In the genomic region with DNA sequence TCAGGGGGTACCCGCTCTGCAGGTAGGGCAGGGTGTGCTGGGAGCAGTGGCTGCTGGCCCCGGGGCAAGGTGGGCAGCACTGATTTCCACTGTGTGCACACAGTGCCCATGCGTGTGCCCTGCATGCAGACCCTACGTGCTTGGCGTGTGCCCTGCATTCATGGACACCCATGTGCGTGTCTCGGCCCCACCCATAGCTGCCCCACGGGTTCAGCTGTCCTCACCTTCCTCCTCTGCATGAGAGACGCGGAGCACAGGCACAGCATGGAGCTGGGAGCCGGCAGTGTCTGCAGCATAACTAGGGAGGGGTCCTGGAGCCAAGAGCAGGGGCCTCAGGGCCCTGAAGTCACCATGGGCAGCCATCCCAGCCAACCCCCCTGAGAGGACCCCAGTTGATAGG, we compare ENCODE assay signal across 29 cellular contexts. TPM values are rescaled to one million over a fixed set of nuclear protein-coding genes. Genes with fewer than 3 reads are reported as not detected.
A peak's percentile ranks its signal among the peaks of the same experiment; 100 is the strongest.
DNase-seq lines count a peak whose midpoint lies in the region; ATAC-seq, FAIRE-seq and TF ChIP-seq lines count a peak whose summit lies in the region.
"Had no signal": no experiment of that assay in that cellular context is flagged by ENCODE, and none has a peak within 500 bp of the region (broad histone marks: within the 10 kb centered on the region; RNA-seq: fewer than 3 reads in every experiment).

No MANE protein-coding gene starts in this region.

- H3K18ac ChIP-seq in neuronal stem cell (ENCODE audit: low read length): peak overlapping the region; percentile 30

- no peak overlapping the region for H3K4ac ChIP-seq in neuronal stem cell (ENCODE audit: low read length)

- TF ChIP-seq RAD21 in A549 (conservative IDR thresholded peaks at IDR 0.05 in 1 of 2, IDR thresholded peaks at IDR 0.05 in 1 of 2) (no peak), HCT116 (IDR thresholded peaks at IDR 0.05; ENCODE audit: low read depth) (no peak)

- no peak for TF ChIP-seq CTCF in A549 (IDR thresholded peaks at IDR 0.05)
- TF ChIP-seq CTCF in HCT116 (IDR thresholded peaks at IDR 0.05 in 2 of 3, conservative IDR thresholded peaks at IDR 0.05 in 1 of 3; ENCODE audit: borderline replicate concordance in 1 of 3, insufficient read depth in 1 of 3, low read depth in 2 of 3, low read length in 2 of 3): no peak
- no peak for TF ChIP-seq CTCF in astrocyte (IDR thresholded peaks at IDR 0.05; ENCODE audit: insufficient read depth, low read depth, low read length)
- no peak for TF ChIP-seq CTCF in brain microvascular endothelial cell (IDR thresholded peaks at IDR 0.05; ENCODE audit: low read depth, low read length, missing control alignments)

- no peak overlapping the region for H2BK120ac ChIP-seq in neuronal stem cell (ENCODE audit: low read depth, low read length)

- 0 out of 2 replicates have a peak overlapping the region, but pooled peaks have one; percentile 31 for H3K9ac ChIP-seq in HCT116 (ENCODE audit: low read length)
- no peak overlapping the region for H3K9ac ChIP-seq in astrocyte (ENCODE audit: low read length)
- no peak overlapping the region for H3K9ac ChIP-seq in neuronal stem cell (ENCODE audit: low read depth, low read length, poor library complexity)

- H2BK5ac ChIP-seq in neuronal stem cell (ENCODE audit: low read length): no peak overlapping the region

- no peaks in the 10 kb centered on the region for H3K9me2 ChIP-seq in HCT116 (ENCODE audit: insufficient read depth)

- H4K20me1 ChIP-seq in HCT116 (ENCODE audit: insufficient read depth): no peaks in the 10 kb centered on the region
- H4K20me1 ChIP-seq in astrocyte (ENCODE audit: insufficient read depth, low read length): peaks cover 3% of the 10 kb centered on the region

- TF ChIP-seq POLR2A in A549 (IDR thresholded peaks at IDR 0.05; ENCODE audit: low read length) (no peak), HCT116 (IDR thresholded peaks at IDR 0.05; ENCODE audit: borderline replicate concordance, extremely low read depth, insufficient read depth, insufficient read length) (no peak)

- BruUV-seq in HCT116 (replicated peaks; lab: Mats Ljungman, UMichigan): no TSS peak

- no peak overlapping the region for H2BK12ac ChIP-seq in neuronal stem cell (ENCODE audit: low read length)

- H3K4me1 ChIP-seq in A549 (peaks cover 86% of the 10 kb centered on the region), HCT116 (ENCODE audit: control insufficient read depth in 1 of 2, insufficient read depth in 2 of 2, low read length in 2 of 2) (peaks cover 50 to 70% of the 10 kb centered on the region in 2 experiments), astrocyte (ENCODE audit: insufficient read depth, low read length) (peaks cover 62% of the 10 kb centered on the region), neuronal stem cell (ENCODE audit: control insufficient read depth in 2 of 2, insufficient read depth in 1 of 2, low read depth in 1 of 2, low read length in 2 of 2) (peaks cover 28 to 29% of the 10 kb centered on the region in 2 donors)

- H3K79me2 ChIP-seq in HCT116 (ENCODE audit: insufficient read depth, low read length) (no peaks in the 10 kb centered on the region), astrocyte (ENCODE audit: insufficient read depth, low read length) (no peaks in the 10 kb centered on the region)
- H3K79me2 ChIP-seq: hepatocyte had no signal

- peak overlapping the region in 1 of 2 experiments; percentile 89; a peak in 3 of 6 replicates for H3K27ac ChIP-seq in A549
- peak overlapping the region; percentile 58 for H3K27ac ChIP-seq in HCT116 (ENCODE audit: low read depth, low read length)
- H3K27ac ChIP-seq in astrocyte (ENCODE audit: low read depth, low read length): peak overlapping the region; percentile 1
- no peak overlapping the region for H3K27ac ChIP-seq in neuronal stem cell (replicated peaks; ENCODE audit: low read length)
- no peak overlapping the region for H3K27ac ChIP-seq in brain microvascular endothelial cell
- H3K27ac ChIP-seq: coronary artery, hepatocyte, transverse colon had no signal

- H2AK5ac ChIP-seq in neuronal stem cell (ENCODE audit: low read depth, low read length): peak overlapping the region; percentile 89

- no peaks in the 10 kb centered on the region for H3K79me1 ChIP-seq in neuronal stem cell (ENCODE audit: low read depth, low read length)

- H3K9me3 ChIP-seq in A549: no peaks in the 10 kb centered on the region
- H3K9me3 ChIP-seq in HCT116 (ENCODE audit: control insufficient read depth in 1 of 2, insufficient read depth in 1 of 2, low read depth in 1 of 2, low read length in 2 of 2): no peaks in the 10 kb centered on the region
- no peaks in the 10 kb centered on the region for H3K9me3 ChIP-seq in astrocyte (ENCODE audit: insufficient read depth, low read depth, low read length)
- no peaks in the 10 kb centered on the region for H3K9me3 ChIP-seq in neuronal stem cell (replicated peaks in 1 of 2; ENCODE audit: control insufficient read depth in 2 of 2, insufficient read depth in 1 of 2, low read depth in 1 of 2, low read length in 2 of 2)
- H3K9me3 ChIP-seq: gastroesophageal sphincter, transverse colon had no signal

- H3K4me3 ChIP-seq in A549 (no peak overlapping the region), HCT116 (replicated peaks in 1 of 2; ENCODE audit: low read depth in 1 of 2, low read length in 2 of 2) (no peak overlapping the region), astrocyte (ENCODE audit: insufficient read depth, low read depth, low read length) (no peak overlapping the region), neuronal stem cell (ENCODE audit: low read length in 2 of 2) (no peak overlapping the region), brain microvascular endothelial cell (ENCODE audit: low read depth, low read length) (no peak overlapping the region)
- H3K4me3 ChIP-seq: coronary artery, gastroesophageal sphincter, hepatocyte, skin epidermis, transverse colon had no signal

- peaks cover 17% of the 10 kb centered on the region for H3K36me3 Mint-ChIP-seq in astrocyte (ENCODE audit: low read depth, unreplicated experiment)

- ATAC-seq in A549 (no peak), HCT116 (no peak)
- ATAC-seq: gastroesophageal sphincter, left colon had no signal

- H2AFZ ChIP-seq in HCT116 (ENCODE audit: low read depth, low read length, poor library complexity, severe bottlenecking): no peak overlapping the region
- no peak overlapping the region for H2AFZ ChIP-seq in astrocyte (ENCODE audit: low read depth, low read length)
- H2AFZ ChIP-seq in neuronal stem cell (ENCODE audit: low read length): no peak overlapping the region
- H2AFZ ChIP-seq: hepatocyte had no signal

- FAIRE-seq in A549 (lab: Jason Lieb, UNC) (no peak), astrocyte (lab: Jason Lieb, UNC) (no peak)
- FAIRE-seq: GM19239 had no signal

- peak overlapping the region; percentile 8 for H4K91ac ChIP-seq in neuronal stem cell (ENCODE audit: low read depth, low read length, poor library complexity)

- intact Hi-C loops in HCT116 (cut with micrococcal nuclease): no loop called here

- in situ Hi-C loops in KBM-7 (cut with MboI; ENCODE audit: low pct_unique_long_range_greater_than_20kb, low sequenced_read_pairs): no loop called here
- in situ Hi-C loops in brain microvascular endothelial cell (cut with HindIII; ENCODE audit: low pct_ligation_motif_present, low sequenced_read_pairs): no loop called here

- H3K4me1 Mint-ChIP-seq in astrocyte (ENCODE audit: low read depth, unreplicated experiment): peaks cover 27% of the 10 kb centered on the region

- DNase-seq in A549 (ENCODE audit: low read depth in 1 of 2, low spot score in 1 of 2) (no peak), HCT116 (ENCODE audit: low read depth, low spot score) (no peak), astrocyte (ENCODE audit: low read depth) (no peak), neuronal stem cell (ENCODE audit: low spot score) (no peak), KBM-7 (no peak), HuH-7.5 (ENCODE audit: low spot score) (no peak), brain microvascular endothelial cell (no peak)
- no peak for DNase-seq in activated CD4-positive, alpha-beta T cell treated with anti-CD3 and anti-CD28 coated beads, Interleukin-2, amount 50 U/mL, for 1 hour
- DNase-seq: activated CD4-positive, alpha-beta T cell treated with anti-CD3 and anti-CD28 coated beads, Interleukin-2, amount 50 U/mL, for 48 hours; activated naive CD4-positive, alpha-beta T cell treated with anti-CD3 and anti-CD28 coated beads for 36 hours; amygdala; C1 segment of cervical spinal cord; DMS79 treated with DMSO at 0.1 percent for 48 hours; HCEC 1CT; left colon; NCI-H1417 treated with DMSO at 0.1 percent for 48 hours; NCI-H2081 treated with DMSO at 0.1 percent for 48 hours; NCI-H446 treated with DMSO at 0.1 percent for 48 hours; SW 1271; transverse colon had no signal

- POLR2A ChIA-PET in A549 (lab: Yijun Ruan, JAX): no interaction called here
- POLR2A ChIA-PET in HCT116 (lab: Charles Lee): no interaction called here

- no peak overlapping the region for H3K27ac Mint-ChIP-seq in astrocyte (ENCODE audit: unreplicated experiment)
- H3K27ac Mint-ChIP-seq: activated naive CD4-positive, alpha-beta T cell treated with anti-CD3 and anti-CD28 coated beads for 36 hours had no signal

- RAD21 ChIA-PET in HCT116 (lab: Charles Lee; ENCODE audit: low non-redundant PET in 1 of 2, low total read pairs in 2 of 2, uncharacterized antibody in 2 of 2, unreplicated experiment in 2 of 2): no interaction called here

- no peak overlapping the region for H2BK15ac ChIP-seq in neuronal stem cell (ENCODE audit: low read length)

- H3K23ac ChIP-seq in neuronal stem cell (ENCODE audit: low read depth, low read length, poor library complexity): peak overlapping the region; percentile 66

- no peak for TF ChIP-seq EP300 in A549 (IDR thresholded peaks at IDR 0.05)

- peak overlapping the region; percentile 26 for H3K14ac ChIP-seq in neuronal stem cell (ENCODE audit: low read length)

- peak overlapping the region; percentile 26 for H4K8ac ChIP-seq in neuronal stem cell (ENCODE audit: low read depth, low read length)

- H3K4me3 Mint-ChIP-seq in astrocyte (ENCODE audit: unreplicated experiment): no peak overlapping the region
- H3K4me3 Mint-ChIP-seq: activated naive CD4-positive, alpha-beta T cell treated with anti-CD3 and anti-CD28 coated beads for 36 hours had no signal

- H3K27me3 ChIP-seq in HCT116 (ENCODE audit: insufficient read depth, low read length): no peaks in the 10 kb centered on the region
- H3K27me3 ChIP-seq in astrocyte (ENCODE audit: insufficient read depth, low read length): no peaks in the 10 kb centered on the region
- no peaks in the 10 kb centered on the region for H3K27me3 ChIP-seq in neuronal stem cell (ENCODE audit: control insufficient read depth in 3 of 3, insufficient read depth in 3 of 3, low read depth in 1 of 3, low read length in 3 of 3)
- no peaks in the 10 kb centered on the region for H3K27me3 ChIP-seq in brain microvascular endothelial cell (replicated peaks)
- H3K27me3 ChIP-seq: gastroesophageal sphincter, hepatocyte, transverse colon had no signal

- 92% methylated on average over 7 of the region's 11 CpGs for WGBS in A549 (ENCODE audit: missing lambda C conversion rate)
- WGBS in neuronal stem cell (ENCODE audit: extremely low coverage in 2 of 2, insufficient read length in 2 of 2, insufficient replicate concordance in 1 of 2), 2 donors: no CpG with 5 or more reads among the region's 11 CpGs

- no peaks in the 10 kb centered on the region for H3K27me3 Mint-ChIP-seq in astrocyte (ENCODE audit: low read depth, unreplicated experiment)

- H3K4me2 ChIP-seq in A549 (peak overlapping the region; percentile 22; the same call in 1 of the 3 replicates), HCT116 (ENCODE audit: low read length) (peak overlapping the region; percentile 71; the same call in 1 of the 2 replicates), astrocyte (ENCODE audit: low read length) (no peak overlapping the region), neuronal stem cell (ENCODE audit: insufficient read depth, low read length, poor library complexity, severe bottlenecking) (no peak overlapping the region)
- H3K4me2 ChIP-seq: hepatocyte had no signal

- CTCF ChIA-PET in A549 (lab: Yijun Ruan, JAX): interaction anchor here (0.6 to 1.2 kb wide), 3 partner anchors 9 to 121 kb away, joined by 3 read pairs; a partner anchor contains a TSS
- CTCF ChIA-PET in HCT116 (lab: Charles Lee): no interaction called here

- no peaks in the 10 kb centered on the region for H3K9me3 Mint-ChIP-seq in astrocyte (ENCODE audit: unreplicated experiment)
- H3K9me3 Mint-ChIP-seq: activated naive CD4-positive, alpha-beta T cell treated with anti-CD3 and anti-CD28 coated beads for 36 hours had no signal

- no peaks in the 10 kb centered on the region for H3K36me3 ChIP-seq in HCT116 (ENCODE audit: control insufficient read depth in 1 of 2, insufficient read depth in 2 of 2, low read length in 2 of 2)
- H3K36me3 ChIP-seq in astrocyte (ENCODE audit: insufficient read depth, low read length): no peaks in the 10 kb centered on the region
- peaks cover 0 to 5% of the 10 kb centered on the region in 2 donors for H3K36me3 ChIP-seq in neuronal stem cell (replicated peaks in 1 of 2; ENCODE audit: control insufficient read depth in 2 of 2, insufficient read depth in 2 of 2, low read length in 2 of 2)
- H3K36me3 ChIP-seq in brain microvascular endothelial cell (replicated peaks): peaks cover 2% of the 10 kb centered on the region
- H3K36me3 ChIP-seq: gastroesophageal sphincter, transverse colon had no signal

RNA-seq across cellular contexts. Expression of a gene that starts 1.6 kb away (rescaled TPM):
- polyA plus RNA-seq in A549 (2011; rRNA removed) (4.0 and 7.2 TPM in 2 replicates), A549 (2017; fragmentation: RNase III; extraction: RNeasy Plus Mini Kit Qiagen cat#74134 plus additional on column Dnase treatment) (14.1 to 15.9 TPM (median 15.6 TPM) in 3 replicates)
- 5.5 and 7.5 TPM in 2 replicates for polyA plus RNA-seq in A549 (2012; cell fraction: cytosol; rRNA removed)
- 78.7 and 80.5 TPM in 2 replicates for polyA plus RNA-seq in A549 (2012; cell fraction: nucleus; rRNA removed)
- polyA minus RNA-seq in A549 (2011; rRNA and poly(A)+ RNA removed): 2.9 and 4.6 TPM in 2 replicates
- total RNA-seq in HCT116 (2021; ENCODE audit: unreplicated experiment) (1.5 TPM), astrocyte (2.8 and 3.3 TPM in 2 replicates)
- polyA plus RNA-seq in HCT116 (2012): 0.69 and 1.1 TPM in 2 replicates
- 0.13 TPM for polyA plus RNA-seq in neuronal stem cell (2013, experiment 1 of 2)
- 0.10 TPM for polyA plus RNA-seq in neuronal stem cell (2013, experiment 2 of 2)
- total RNA-seq: activated naive CD4-positive, alpha-beta T cell treated with anti-CD3 and anti-CD28 coated beads for 36 hours; left colon; mesenteric fat pad; transverse colon had no signal

RNA-seq across cellular contexts. Expression of a gene that starts 8.6 kb away (rescaled TPM):
- polyA plus RNA-seq in A549 (2011; rRNA removed): 8.4 and 15.0 TPM in 2 replicates
- 7.0 and 8.9 TPM in 2 replicates for polyA plus RNA-seq in A549 (2012; cell fraction: cytosol; rRNA removed)
- 57.5 and 76.0 TPM in 2 replicates for polyA plus RNA-seq in A549 (2012; cell fraction: nucleus; rRNA removed)
- polyA plus RNA-seq in A549 (2017; fragmentation: RNase III; extraction: RNeasy Plus Mini Kit Qiagen cat#74134 plus additional on column Dnase treatment): 19.6 to 21.1 TPM (median 20.9 TPM) in 3 replicates
- 9.4 and 15.1 TPM in 2 replicates for polyA minus RNA-seq in A549 (2011; rRNA and poly(A)+ RNA removed)
- 20.3 TPM for total RNA-seq in HCT116 (2021; ENCODE audit: unreplicated experiment)
- polyA plus RNA-seq in HCT116 (2012): 45.7 and 46.4 TPM in 2 replicates
- total RNA-seq in astrocyte: 27.5 and 27.8 TPM in 2 replicates
- polyA plus RNA-seq in neuronal stem cell (2013, experiment 1 of 2): 9.2 TPM
- polyA plus RNA-seq in neuronal stem cell (2013, experiment 2 of 2): 8.9 TPM

RNA-seq across cellular contexts. Expression of a gene that starts 29.9 kb away (rescaled TPM):
- polyA plus RNA-seq in A549 (2011; rRNA removed) (36.5 and 63.0 TPM in 2 replicates), A549 (2017; fragmentation: RNase III; extraction: RNeasy Plus Mini Kit Qiagen cat#74134 plus additional on column Dnase treatment) (213 to 273 TPM (median 240 TPM) in 3 replicates)
- 82.2 and 86.3 TPM in 2 replicates for polyA plus RNA-seq in A549 (2012; cell fraction: cytosol; rRNA removed)
- polyA plus RNA-seq in A549 (2012; cell fraction: nucleus; rRNA removed): 979 and 1,138 TPM in 2 replicates
- polyA minus RNA-seq in A549 (2011; rRNA and poly(A)+ RNA removed): 53.1 and 64.3 TPM in 2 replicates
- total RNA-seq in HCT116 (2021; ENCODE audit: unreplicated experiment) (11.4 TPM), astrocyte (25.8 and 28.7 TPM in 2 replicates)
- 9.8 and 10.1 TPM in 2 replicates for polyA plus RNA-seq in HCT116 (2012)
- polyA plus RNA-seq in neuronal stem cell (2013, experiment 1 of 2): 8.2 TPM
- polyA plus RNA-seq in neuronal stem cell (2013, experiment 2 of 2): 7.8 TPM

RNA-seq across cellular contexts. Expression of a gene that starts 44.3 kb away (rescaled TPM):
- polyA plus RNA-seq in A549 (2011; rRNA removed) (279 and 338 TPM in 2 replicates), A549 (2017; fragmentation: RNase III; extraction: RNeasy Plus Mini Kit Qiagen cat#74134 plus additional on column Dnase treatment) (233 to 256 TPM (median 254 TPM) in 3 replicates)
- 390 and 409 TPM in 2 replicates for polyA plus RNA-seq in A549 (2012; cell fraction: cytosol; rRNA removed)
- polyA plus RNA-seq in A549 (2012; cell fraction: nucleus; rRNA removed): 488 and 556 TPM in 2 replicates
- polyA minus RNA-seq in A549 (2011; rRNA and poly(A)+ RNA removed): 677 and 753 TPM in 2 replicates
- total RNA-seq in HCT116 (2021; ENCODE audit: unreplicated experiment) (318 TPM), astrocyte (190 and 199 TPM in 2 replicates)
- polyA plus RNA-seq in HCT116 (2012): 452 and 551 TPM in 2 replicates
- polyA plus RNA-seq in neuronal stem cell (2013, experiment 1 of 2): 137 TPM
- polyA plus RNA-seq in neuronal stem cell (2013, experiment 2 of 2): 134 TPM

RNA-seq across cellular contexts. Expression of a gene that starts 56.4 kb away (rescaled TPM):
- not detected in 2 replicates for polyA plus RNA-seq in A549 (2011; rRNA removed)
- 0.12 and 0.19 TPM in 2 replicates for polyA plus RNA-seq in A549 (2012; cell fraction: cytosol; rRNA removed)
- 1.0 and 2.2 TPM in 2 replicates for polyA plus RNA-seq in A549 (2012; cell fraction: nucleus; rRNA removed)
- 0.21 TPM in 1 of 3 replicates, not detected in the others for polyA plus RNA-seq in A549 (2017; fragmentation: RNase III; extraction: RNeasy Plus Mini Kit Qiagen cat#74134 plus additional on column Dnase treatment)
- polyA minus RNA-seq in A549 (2011; rRNA and poly(A)+ RNA removed): not detected in 2 replicates
- total RNA-seq in HCT116 (2021; ENCODE audit: unreplicated experiment): 0.49 TPM
- polyA plus RNA-seq in HCT116 (2012): 0.19 and 0.27 TPM in 2 replicates
- total RNA-seq in astrocyte: 0.36 and 0.48 TPM in 2 replicates
- 0.15 TPM for polyA plus RNA-seq in neuronal stem cell (2013, experiment 1 of 2)
- not detected for polyA plus RNA-seq in neuronal stem cell (2013, experiment 2 of 2)
- total RNA-seq: activated naive CD4-positive, alpha-beta T cell treated with anti-CD3 and anti-CD28 coated beads for 36 hours; gastroesophageal sphincter; hepatocyte; mesenteric fat pad; omental fat pad; renal cortical epithelial cell had no signal
- polyA plus RNA-seq: AG04450, hepatocyte had no signal

Comparison
In these comparisons a context has a peak if more than half of its experiments do, and no peak if none do; other contexts are left out.
1. H3K27ac ChIP-seq: peak in HCT116 (single experiment) and astrocyte (single experiment); none in neuronal stem cell (single experiment) and brain microvascular endothelial cell (single experiment).
2. H3K4me2 ChIP-seq: peak in A549 (single experiment) and HCT116 (single experiment); none in astrocyte (single experiment) and neuronal stem cell (single experiment).